Comparison of ENCODE assay signal across 5 cellular contexts in the genomic region with DNA sequence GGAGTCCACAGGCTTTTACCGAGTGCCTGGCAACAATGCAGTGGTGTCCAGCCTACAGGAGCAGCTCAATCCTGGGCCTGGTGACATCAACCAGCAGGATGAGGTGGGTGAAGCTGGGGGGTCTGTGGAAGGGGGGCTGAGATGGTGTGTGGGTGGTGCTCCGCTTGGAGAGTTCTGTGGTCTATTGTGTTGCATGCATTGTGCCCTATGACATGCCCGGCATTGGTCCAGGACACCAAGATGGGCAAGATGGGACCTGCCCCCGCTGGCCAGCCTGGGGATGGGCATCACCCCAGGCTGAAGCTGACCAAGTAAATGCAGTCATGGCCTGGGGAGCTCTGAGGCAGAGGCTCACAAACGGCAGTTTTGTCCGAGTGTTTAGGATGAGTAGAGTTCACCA.
A peak's percentile ranks its signal among the peaks of the same experiment; 100 is the strongest.
DNase-seq lines count a peak whose midpoint lies in the region; ATAC-seq, FAIRE-seq and TF ChIP-seq lines count a peak whose summit lies in the region.
"Not testable (repeated sequence)": the region's sequence is repeated elsewhere in the genome, so short reads cannot be mapped to it uniquely, and the experiment has no call there.

No MANE protein-coding gene starts in this region.

- CTCF ChIA-PET in HepG2 (lab: Yijun Ruan, JAX; ENCODE audit: low intra/inter-chr PET ratio, low total read pairs) = not testable (repeated sequence)

- H3K4me2 ChIP-seq in BLaER1 = peak overlapping the region; percentile 22; the same call in 1 of the 2 replicates
- not testable (repeated sequence) for H3K4me2 ChIP-seq in HepG2 (ENCODE audit: low read depth, low read length)

- H3K9ac ChIP-seq in BLaER1; HepG2 (ENCODE audit: insufficient read depth, low read depth, low read length): not testable (repeated sequence)

- 35% methylated on average over 4 of the region's 6 CpGs for WGBS in HepG2 (ENCODE audit: low lambda C conversion rate)
- WGBS in spleen, 5 donors = 86 to 93% (median 92%) methylated on average over 2 to 6 of the region's 6 CpGs

- H3K27me3 ChIP-seq in BLaER1; HepG2 (ENCODE audit: control insufficient read depth in 1 of 2, insufficient read depth in 2 of 2, low read length in 2 of 2); spleen (replicated peaks in 1 of 7); upper lobe of right lung: not testable (repeated sequence)

- peak; percentile 45; the same call in 2 of the 3 replicates for ATAC-seq in HepG2
- not testable (repeated sequence) for ATAC-seq in upper lobe of right lung

- not testable (repeated sequence) for H3K4me1 ChIP-seq in BLaER1; HepG2 (ENCODE audit: insufficient read depth, low read length); spleen; upper lobe of right lung

- not testable (repeated sequence) for TF ChIP-seq EP300 in HepG2 (IDR thresholded peaks at IDR 0.05; ENCODE audit: low read depth in 2 of 2, low read length in 2 of 2); HepG2 (CRISPR knock-in tag; IDR thresholded peaks at IDR 0.05; ENCODE audit: borderline replicate concordance)

- not testable (repeated sequence) for H3K9me3 ChIP-seq in BLaER1; HepG2 (ENCODE audit: low read length); spleen; upper lobe of right lung

- DNase-seq in HepG2 (ENCODE audit: low spot score) = not testable (repeated sequence)
- peak; percentile 47 for DNase-seq in mesenteric fat pad (ENCODE audit: low spot score)
- peak; percentile 34 for DNase-seq in spleen
- peak; percentile 17 for DNase-seq in upper lobe of right lung

- not testable (repeated sequence) for H3K27ac ChIP-seq in BLaER1; HepG2 (ENCODE audit: extremely low read length, insufficient read depth, low read length); spleen; upper lobe of right lung

- H2AFZ ChIP-seq in HepG2 (ENCODE audit: low read length) = not testable (repeated sequence)

- TF ChIP-seq POLR2A in HepG2 (IDR thresholded peaks at IDR 0.05; ENCODE audit: insufficient read depth in 1 of 2, low read depth in 2 of 2, low read length in 2 of 2); spleen (IDR thresholded peaks at IDR 0.05): not testable (repeated sequence)

- not testable (repeated sequence) for H3K4me3 ChIP-seq in BLaER1; HepG2 (replicated peaks in 1 of 3; ENCODE audit: insufficient read depth in 1 of 3, low read depth in 2 of 3, low read length in 3 of 3); spleen; upper lobe of right lung

- FAIRE-seq in HepG2 (lab: Jason Lieb, UNC) = not testable (repeated sequence)

- H4K20me1 ChIP-seq in BLaER1; HepG2 (ENCODE audit: insufficient read depth, low read length): not testable (repeated sequence)

- TF ChIP-seq CTCF in HepG2 (CRISPR knock-in tag; IDR thresholded peaks at IDR 0.05); spleen (IDR thresholded peaks at IDR 0.05 in 8 of 11, conservative IDR thresholded peaks at IDR 0.05 in 3 of 11); upper lobe of right lung (IDR thresholded peaks at IDR 0.05): not testable (repeated sequence)

- intact Hi-C loops in HepG2 (cut with micrococcal nuclease; ENCODE audit: unreplicated experiment); spleen (cut with DNase I; ENCODE audit: low total_unique reads); upper lobe of right lung (cut with DNase I): not testable (repeated sequence)

- not testable (repeated sequence) for BruUV-seq in HepG2 (replicated peaks; lab: Mats Ljungman, UMichigan)

- in situ Hi-C loops in HepG2 (cut with HindIII; ENCODE audit: extremely low pct_ligation_motif_present, low pct_unique_long_range_greater_than_20kb) = not testable (repeated sequence)

- POLR2A ChIA-PET in HepG2 (lab: Yijun Ruan, JAX) = not testable (repeated sequence)

- not testable (repeated sequence) for TF ChIP-seq RAD21 in HepG2 (CRISPR knock-in tag; IDR thresholded peaks at IDR 0.05)

- not testable (repeated sequence) for H3K36me3 ChIP-seq in BLaER1; HepG2 (replicated peaks in 1 of 2; ENCODE audit: control insufficient read depth in 1 of 2, insufficient read depth in 2 of 2, low read length in 2 of 2); spleen; upper lobe of right lung

- not testable (repeated sequence) for H3K79me2 ChIP-seq in HepG2 (ENCODE audit: insufficient read depth, low read length)
